In the genomic region with DNA sequence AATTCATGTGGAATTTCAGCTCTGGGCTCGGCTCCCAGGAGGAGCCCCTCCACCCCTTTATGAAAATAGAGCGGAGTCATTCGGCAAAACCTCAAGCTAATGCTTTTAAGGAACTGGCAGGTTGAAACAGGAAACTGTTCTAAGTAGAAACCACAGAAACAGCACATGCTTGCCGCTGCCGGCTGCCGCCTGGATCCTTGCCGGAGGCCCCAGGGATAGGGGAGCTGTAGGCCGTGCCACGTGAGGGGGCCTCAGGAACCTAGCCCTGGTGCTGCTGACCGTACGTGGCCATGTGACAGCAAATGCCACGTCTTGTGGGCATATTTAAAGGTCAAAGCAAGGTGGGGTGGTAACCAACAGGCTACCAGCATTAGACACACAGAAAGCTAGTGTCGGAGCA, we compare ENCODE assay signal across 8 cellular contexts.
DNase-seq lines count a peak whose midpoint lies in the region; ATAC-seq and TF ChIP-seq lines count a peak whose summit lies in the region.

No MANE protein-coding gene starts in this region.

- TF ChIP-seq CTCF in OCI-LY7 (conservative IDR thresholded peaks at IDR 0.05; ENCODE audit: low read length): no peak

- H3K4me3 Mint-ChIP-seq in activated naive CD8-positive, alpha-beta T cell: no peak overlapping the region

- no peaks in the 10 kb centered on the region for H3K4me1 ChIP-seq in OCI-LY7 (ENCODE audit: insufficient read depth, low read length, poor library complexity, severe bottlenecking)

- peak overlapping the region; percentile 80 for H3K27ac Mint-ChIP-seq in activated naive CD8-positive, alpha-beta T cell

- H3K36me3 ChIP-seq in OCI-LY7 (ENCODE audit: insufficient read depth, low read length): no peaks in the 10 kb centered on the region

- POLR2A ChIA-PET in OCI-LY7 (lab: Charles Lee): no interaction called here

- peak; percentile 27 for DNase-seq in OCI-LY7 (ENCODE audit: low spot score)
- peak; percentile 87 for DNase-seq in iris pigment epithelial cell (ENCODE audit: low read depth)
- peak; percentile 13 for DNase-seq in stimulated activated CD4-positive, alpha-beta T cell treated with anti-CD3 and anti-CD28 coated beads, Interleukin-2, amount 100 ng/mL, for 4 hours (ENCODE audit: low read depth)
- no peak for DNase-seq in NCI-H146 (lab: John Stamatoyannopoulos, UW)

- no TSS peak for BruUV-seq in OCI-LY7 (replicated peaks; lab: Mats Ljungman, UMichigan)

- ATAC-seq in GM19395 (IDR thresholded peaks at IDR 0.05; ENCODE audit: unreplicated experiment) (peak; percentile 67), HG03108 (IDR thresholded peaks at IDR 0.05; ENCODE audit: unreplicated experiment) (no peak), GM18502 (IDR thresholded peaks at IDR 0.05; ENCODE audit: poor library complexity, unreplicated experiment) (no peak)

- no peaks in the 10 kb centered on the region for H3K9me3 ChIP-seq in OCI-LY7 (ENCODE audit: low read length)

- H3K9me3 Mint-ChIP-seq in activated naive CD8-positive, alpha-beta T cell (ENCODE audit: low read depth): no peaks in the 10 kb centered on the region

- no peaks in the 10 kb centered on the region for H4K20me1 ChIP-seq in OCI-LY7 (ENCODE audit: insufficient read depth, low read length)

- H3K4me2 ChIP-seq in OCI-LY7 (ENCODE audit: low read length): no peak overlapping the region

- H3K36me3 Mint-ChIP-seq in activated naive CD8-positive, alpha-beta T cell: peaks cover 2% of the 10 kb centered on the region

- CTCF ChIA-PET in OCI-LY7 (lab: Charles Lee; ENCODE audit: unreplicated experiment): no interaction called here

- no peaks in the 10 kb centered on the region for H3K9me2 ChIP-seq in OCI-LY7 (ENCODE audit: insufficient read depth, low read length)

- no peaks in the 10 kb centered on the region for H3K79me2 ChIP-seq in OCI-LY7 (ENCODE audit: insufficient read depth, low read depth, low read length)

- peaks cover 1% of the 10 kb centered on the region for H3K27me3 Mint-ChIP-seq in activated naive CD8-positive, alpha-beta T cell

- intact Hi-C loops in OCI-LY7 (cut with micrococcal nuclease; ENCODE audit: unreplicated experiment): no loop called here

- H2AFZ ChIP-seq in OCI-LY7 (ENCODE audit: low read length): no peak overlapping the region

- H3K4me1 Mint-ChIP-seq in activated naive CD8-positive, alpha-beta T cell (ENCODE audit: low read depth): peaks cover 42% of the 10 kb centered on the region

- no peak overlapping the region for H3K27ac ChIP-seq in OCI-LY7 (ENCODE audit: low read depth, low read length, poor library complexity, severe bottlenecking)

- no peak overlapping the region for H3K4me3 ChIP-seq in OCI-LY7 (ENCODE audit: low read depth, low read length, poor library complexity, severe bottlenecking)
